9 cellular contexts compared by ENCODE assay signal in the genomic region with DNA sequence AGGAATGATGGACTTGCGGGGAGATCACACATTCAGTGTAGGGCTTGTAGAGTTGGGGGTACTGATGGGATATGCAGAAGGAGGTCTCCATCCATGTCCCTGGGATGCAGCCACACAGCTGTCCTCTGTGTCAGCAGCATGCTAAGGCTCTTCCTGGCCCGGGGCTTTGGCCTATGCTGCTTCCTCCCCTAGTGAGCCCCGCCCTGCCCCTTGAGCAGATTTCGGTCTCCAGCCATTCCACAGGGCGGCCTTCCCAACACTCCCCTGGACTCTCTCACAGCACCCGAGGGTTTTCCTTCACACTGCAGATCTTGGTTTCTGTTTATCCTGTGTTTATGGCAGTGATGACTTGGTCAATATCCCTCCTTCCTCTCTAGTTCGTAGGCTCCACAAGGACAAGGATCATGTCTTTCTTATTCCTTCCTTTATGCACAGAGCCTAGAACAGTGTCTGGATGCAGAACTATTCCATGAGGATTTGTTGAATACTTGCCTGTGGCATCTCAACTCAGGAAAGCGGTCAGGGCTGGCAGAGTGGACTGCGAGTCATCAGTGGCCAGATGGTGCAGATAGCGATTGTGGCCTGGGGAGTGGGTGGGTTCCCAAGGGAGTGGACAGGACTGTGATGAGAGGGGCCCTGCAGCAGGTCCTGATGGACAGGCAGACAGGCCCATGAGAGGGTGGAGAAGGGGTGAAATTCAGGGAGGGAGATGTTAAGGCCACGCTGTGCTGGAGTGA.
A peak's percentile ranks its signal among the peaks of the same experiment; 100 is the strongest.
DNase-seq lines count a peak whose midpoint lies in the region; ATAC-seq and TF ChIP-seq lines count a peak whose summit lies in the region.
"Had no signal": no experiment of that assay in that cellular context is flagged by ENCODE, and none has a peak within 500 bp of the region (broad histone marks: within the 10 kb centered on the region; RNA-seq: fewer than 3 reads in every experiment).

No MANE protein-coding gene starts in this region.

- H3K27me3 ChIP-seq in BLaER1 treated with 17β-estradiol and CSF1 and Interleukin-3, amounts not matched to agents 10 nM and 100 nM, result no peaks in the 10 kb centered on the region
- no peaks in the 10 kb centered on the region for H3K27me3 ChIP-seq in foreskin keratinocyte

- H3K27ac ChIP-seq in BLaER1 treated with 17β-estradiol and CSF1 and Interleukin-3, amounts not matched to agents 10 nM and 100 nM, result peak overlapping the region in 10 of 11 experiments; percentile 87 to 99 (median 96); a peak in 20 of 22 replicates
- H3K27ac ChIP-seq in cingulate gyrus (ENCODE audit: low read depth, low read length), result peak overlapping the region; percentile 4
- H3K27ac ChIP-seq in foreskin keratinocyte, result no peak overlapping the region

- H3K4me2 ChIP-seq in BLaER1 treated with 17β-estradiol and CSF1 and Interleukin-3, amounts not matched to agents 10 nM and 100 nM, result peak overlapping the region; percentile 89 to 100 (median 95)

- TF ChIP-seq CTCF in foreskin keratinocyte (conservative IDR thresholded peaks at IDR 0.05), result no peak

- peaks cover 0 to 5% (median 0%) of the 10 kb centered on the region in 11 experiments; a peak in 2 of 22 replicates for H3K36me3 ChIP-seq in BLaER1 treated with 17β-estradiol and CSF1 and Interleukin-3, amounts not matched to agents 10 nM and 100 nM

- H4K20me1 ChIP-seq in BLaER1 treated with 17β-estradiol and CSF1 and Interleukin-3, amounts not matched to agents 10 nM and 100 nM, result peaks cover 0 to 9% (median 0%) of the 10 kb centered on the region in 11 experiments; a peak in 2 of 22 replicates

- H3K9ac ChIP-seq in BLaER1 treated with 17β-estradiol and CSF1 and Interleukin-3, amounts not matched to agents 10 nM and 100 nM, result peak overlapping the region in 9 of 11 experiments; percentile 78 to 89 (median 83); a peak in 14 of 22 replicates

- ATAC-seq in foreskin keratinocyte (no peak), HG03442 (IDR thresholded peaks at IDR 0.05; ENCODE audit: unreplicated experiment) (no peak), HG03342 (IDR thresholded peaks at IDR 0.05; ENCODE audit: unreplicated experiment) (no peak)

- peaks cover 84 to 97% (median 93%) of the 10 kb centered on the region in 10 experiments for H3K4me1 ChIP-seq in BLaER1 treated with 17β-estradiol and CSF1 and Interleukin-3, amounts not matched to agents 10 nM and 100 nM
- peaks cover 48% of the 10 kb centered on the region for H3K4me1 ChIP-seq in foreskin keratinocyte

- H3K9me3 ChIP-seq in BLaER1 treated with 17β-estradiol and CSF1 and Interleukin-3, amounts not matched to agents 10 nM and 100 nM (replicated peaks in 1 of 11), result no peaks in the 10 kb centered on the region

- peak overlapping the region in 2 of 10 experiments; percentile 20 to 43; a peak in 2 of 20 replicates for H3K4me3 ChIP-seq in BLaER1 treated with 17β-estradiol and CSF1 and Interleukin-3, amounts not matched to agents 10 nM and 100 nM

- DNase-seq in NCI-H226, result peak; percentile 48
- DNase-seq in myocyte (ENCODE audit: low read depth), result peak; percentile 93
- DNase-seq in middle frontal gyrus (ENCODE audit: extremely low spot score, low spot score), result no peak
- no peak for DNase-seq in foreskin keratinocyte
- DNase-seq: NCI-H526 treated with DMSO at 0.1 percent for 48 hours had no signal

Comparison
In these comparisons a context has a peak if more than half of its experiments do, and no peak if none do; other contexts are left out.
1. DNase-seq: peak in NCI-H226 (single experiment) and myocyte (single experiment); none in middle frontal gyrus (single experiment) and foreskin keratinocyte (0 of 2).